Comparison of ENCODE assay signal across 8 cellular contexts in genomic region chr13:42478531-42479156, GRCh38.
DNase-seq lines count a peak whose midpoint lies in the region; ATAC-seq and TF ChIP-seq lines count a peak whose summit lies in the region.

No MANE protein-coding gene starts in this region.

- H4K91ac ChIP-seq in IMR-90 (ENCODE audit: insufficient read depth, low read depth, low read length), result no peak overlapping the region

- no peak overlapping the region for H2BK120ac ChIP-seq in IMR-90 (ENCODE audit: low read depth, low read length)

- H3K4me2 ChIP-seq in IMR-90 (ENCODE audit: low read depth, low read length), result no peak overlapping the region

- H3K27ac Mint-ChIP-seq in natural killer cell treated with Interleukin-12 subunit alpha and Interleukin-12 subunit beta and Interleukin-15 and Interleukin-18, amount 100 ng/mL, for 72 hours, result no peak overlapping the region

- H4K8ac ChIP-seq in IMR-90 (ENCODE audit: low read depth in 2 of 2, low read length in 2 of 2), result no peak overlapping the region

- H3K4me3 ChIP-seq in IMR-90 (ENCODE audit: insufficient read depth, low read depth, low read length), result no peak overlapping the region
- no peak overlapping the region for H3K4me3 ChIP-seq in adipocyte (ENCODE audit: low read length)
- no peak overlapping the region for H3K4me3 ChIP-seq in right lobe of liver

- in situ Hi-C loops in IMR-90 (cut with MboI; ENCODE audit: low sequenced_read_pairs), result no loop called here

- TF ChIP-seq RAD21 in IMR-90 (IDR thresholded peaks at IDR 0.05; ENCODE audit: low read length), result no peak

- peak; percentile 46 for DNase-seq in ELF-1 (ENCODE audit: low read depth, low spot score)
- DNase-seq in IMR-90, result peak; percentile 7
- peak; percentile 27 for DNase-seq in adipocyte (ENCODE audit: low read depth)
- no peak for DNase-seq in right lobe of liver
- no peak for DNase-seq in stimulated activated naive CD4-positive, alpha-beta T cell treated with Interleukin-2 at 50 U/mL for 16 hours (lab: John Stamatoyannopoulos, UW)
- no peak for DNase-seq in natural killer cell treated with Interleukin-12 subunit alpha and Interleukin-12 subunit beta and Interleukin-15 and Interleukin-18, amount 100 ng/mL, for 72 hours (ENCODE audit: low spot score)
- DNase-seq in DMS79 (lab: John Stamatoyannopoulos, UW), result no peak

- no peak overlapping the region for H3K4ac ChIP-seq in IMR-90 (ENCODE audit: low read depth, low read length)

- no peaks in the 10 kb centered on the region for H3K9me3 Mint-ChIP-seq in natural killer cell treated with Interleukin-12 subunit alpha and Interleukin-12 subunit beta and Interleukin-15 and Interleukin-18, amount 100 ng/mL, for 72 hours

- no peak overlapping the region for H2BK5ac ChIP-seq in IMR-90 (ENCODE audit: low read depth, low read length, poor library complexity, severe bottlenecking)

- POLR2A ChIA-PET in IMR-90 (lab: Charles Lee; ENCODE audit: unreplicated experiment), result no interaction called here

- BruUV-seq in IMR-90 (replicated peaks; lab: Mats Ljungman, UMichigan), result no TSS peak

- H2AK9ac ChIP-seq in IMR-90 (replicated peaks; ENCODE audit: low read depth, low read length, poor library complexity), result no peak overlapping the region

- no peak overlapping the region for H3K18ac ChIP-seq in IMR-90 (ENCODE audit: low read depth, low read length)

- peaks cover 2% of the 10 kb centered on the region; the same call in 1 of the 2 replicates for H3K27me3 ChIP-seq in IMR-90 (ENCODE audit: control insufficient read depth, insufficient read depth, low read length)
- H3K27me3 ChIP-seq in adipocyte (replicated peaks; ENCODE audit: control insufficient read depth, insufficient read depth, low read length), result no peaks in the 10 kb centered on the region
- no peaks in the 10 kb centered on the region for H3K27me3 ChIP-seq in right lobe of liver

- H2AFZ ChIP-seq in IMR-90 (replicated peaks; ENCODE audit: low read length, poor library complexity), result no peak overlapping the region

- H3K36me3 ChIP-seq in IMR-90 (ENCODE audit: control insufficient read depth, insufficient read depth, low read length), result no peaks in the 10 kb centered on the region
- H3K36me3 ChIP-seq in adipocyte (ENCODE audit: control insufficient read depth, insufficient read depth, low read length, severe bottlenecking), result no peaks in the 10 kb centered on the region
- no peaks in the 10 kb centered on the region for H3K36me3 ChIP-seq in right lobe of liver

- H3K27ac ChIP-seq in IMR-90 (ENCODE audit: insufficient read depth, low read length) (no peak overlapping the region), right lobe of liver (no peak overlapping the region)

- ATAC-seq in IMR-90 (ENCODE audit: low read depth) (no peak), right lobe of liver (peak; percentile 55 to 77 (median 72)), GM21825 (IDR thresholded peaks at IDR 0.05; ENCODE audit: unreplicated experiment) (no peak)
- ATAC-seq in natural killer cell treated with Interleukin-12 subunit alpha and Interleukin-12 subunit beta and Interleukin-15 and Interleukin-18, amount 100 ng/mL, for 72 hours, result no peak

- H3K9ac ChIP-seq in IMR-90 (ENCODE audit: low read depth, low read length) (no peak overlapping the region), adipocyte (ENCODE audit: low read length) (no peak overlapping the region)

- WGBS in IMR-90 (ENCODE audit: extremely low coverage in 2 of 2, insufficient read length in 1 of 2), 2 experiments, result 88% methylated on average over 1 of the region's 3 CpGs; no CpG with 5 or more reads in 1 of the 2 experiments
- 67% methylated on average over 3 of the region's 3 CpGs for WGBS in right lobe of liver (ENCODE audit: insufficient coverage, low coverage, low lambda C conversion rate, missing lambda C conversion rate)

- no peaks in the 10 kb centered on the region for H3K36me3 Mint-ChIP-seq in natural killer cell treated with Interleukin-12 subunit alpha and Interleukin-12 subunit beta and Interleukin-15 and Interleukin-18, amount 100 ng/mL, for 72 hours

- H3K27me3 Mint-ChIP-seq in natural killer cell treated with Interleukin-12 subunit alpha and Interleukin-12 subunit beta and Interleukin-15 and Interleukin-18, amount 100 ng/mL, for 72 hours, result no peaks in the 10 kb centered on the region

- H3K23ac ChIP-seq in IMR-90 (ENCODE audit: low read depth, low read length), result no peak overlapping the region

- H3K4me3 Mint-ChIP-seq in natural killer cell treated with Interleukin-12 subunit alpha and Interleukin-12 subunit beta and Interleukin-15 and Interleukin-18, amount 100 ng/mL, for 72 hours, result no peak overlapping the region

- intact Hi-C loops in IMR-90 (cut with micrococcal nuclease), result no loop called here
- intact Hi-C loops in right lobe of liver (cut with DNase I), result no loop called here

- CTCF ChIA-PET in IMR-90 (lab: Yijun Ruan, JAX), result interaction anchor here (1.4 kb wide), 1 partner anchor 15 kb away, joined by 3 read pairs; no protein-coding TSS in a partner anchor

- H4K5ac ChIP-seq in IMR-90 (ENCODE audit: low read depth, low read length), result no peak overlapping the region

- H3K79me1 ChIP-seq in IMR-90 (ENCODE audit: low read depth in 1 of 2, low read length in 2 of 2), result no peaks in the 10 kb centered on the region

- H3K14ac ChIP-seq in IMR-90 (replicated peaks; ENCODE audit: low read depth, low read length), result no peak overlapping the region

- H3K9me3 ChIP-seq in IMR-90 (ENCODE audit: control insufficient read depth, insufficient read depth, low read length), result no peaks in the 10 kb centered on the region
- no peaks in the 10 kb centered on the region for H3K9me3 ChIP-seq in adipocyte (ENCODE audit: control insufficient read depth, low read length)
- no peaks in the 10 kb centered on the region for H3K9me3 ChIP-seq in right lobe of liver

- no peaks in the 10 kb centered on the region for H3K4me1 Mint-ChIP-seq in natural killer cell treated with Interleukin-12 subunit alpha and Interleukin-12 subunit beta and Interleukin-15 and Interleukin-18, amount 100 ng/mL, for 72 hours (ENCODE audit: low read depth in 2 of 2)

- H2BK20ac ChIP-seq in IMR-90 (ENCODE audit: low read depth, low read length), result no peak overlapping the region

- H2BK15ac ChIP-seq in IMR-90 (ENCODE audit: low read depth, low read length), result no peak overlapping the region

- H3K4me1 ChIP-seq in IMR-90 (ENCODE audit: control insufficient read depth, insufficient read depth, low read length) (peaks cover 3% of the 10 kb centered on the region; the same call in 1 of the 2 replicates), adipocyte (ENCODE audit: control insufficient read depth, insufficient read depth, low read length) (no peaks in the 10 kb centered on the region), right lobe of liver (no peaks in the 10 kb centered on the region)

- no peak overlapping the region for H2AK5ac ChIP-seq in IMR-90 (ENCODE audit: low read depth, low read length)

- H3K9me1 ChIP-seq in IMR-90 (ENCODE audit: insufficient read depth, low read length), result no peaks in the 10 kb centered on the region

- no peaks in the 10 kb centered on the region for H4K20me1 ChIP-seq in IMR-90 (ENCODE audit: insufficient read depth, low read length)

- TF ChIP-seq POLR2A in IMR-90 (IDR thresholded peaks at IDR 0.05; ENCODE audit: low read depth, low read length) (no peak), right lobe of liver (IDR thresholded peaks at IDR 0.05) (no peak)

- TF ChIP-seq CTCF in IMR-90 (conservative IDR thresholded peaks at IDR 0.05; ENCODE audit: low read depth, low read length), result 0 out of 2 replicates have a peak, but pooled peaks have one; percentile 12
- peak; percentile 23 to 44 (median 40) for TF ChIP-seq CTCF in right lobe of liver (IDR thresholded peaks at IDR 0.05)

- dilution Hi-C loops in IMR-90 (cut with HindIII; ENCODE audit: low sequenced_read_pairs, unreplicated experiment), result no loop called here

- no peak overlapping the region for H3K56ac ChIP-seq in IMR-90 (ENCODE audit: extremely low read depth, insufficient read depth, low read length)

TF ChIP-seq in IMR-90, 13 proteins besides CTCF, POLR2A, EP300 and RAD21:
- no peak for TF ChIP-seq RCOR1 (IDR thresholded peaks at IDR 0.05; ENCODE audit: insufficient replicate concordance, low read length)
- TF ChIP-seq MAZ (IDR thresholded peaks at IDR 0.05; ENCODE audit: borderline replicate concordance, low read depth, low read length), result no peak
- no peak for TF ChIP-seq USF2 (IDR thresholded peaks at IDR 0.05; ENCODE audit: low read depth, low read length)
- no peak for TF ChIP-seq RFX5 (IDR thresholded peaks at IDR 0.05; ENCODE audit: low read depth, low read length)
- no peak for TF ChIP-seq SMC3 (IDR thresholded peaks at IDR 0.05; ENCODE audit: low read depth, low read length)
- no peak for TF ChIP-seq MXI1 (IDR thresholded peaks at IDR 0.05; ENCODE audit: borderline replicate concordance, low read depth, low read length)
- no peak for TF ChIP-seq BHLHE40 (IDR thresholded peaks at IDR 0.05; ENCODE audit: low read depth, low read length)
- no peak for TF ChIP-seq CHD1 (IDR thresholded peaks at IDR 0.05; ENCODE audit: low read depth, low read length)
- TF ChIP-seq CEBPB (IDR thresholded peaks at IDR 0.05; ENCODE audit: low read depth, low read length), result no peak
- no peak for TF ChIP-seq NFE2L2 (IDR thresholded peaks at IDR 0.05; ENCODE audit: low read depth, low read length)
- no peak for TF ChIP-seq ELK1 (IDR thresholded peaks at IDR 0.05; ENCODE audit: borderline replicate concordance, low read depth, low read length)
- no peak for TF ChIP-seq MAFK (IDR thresholded peaks at IDR 0.05; ENCODE audit: low read depth, low read length)
- no peak for TF ChIP-seq FOS (IDR thresholded peaks at IDR 0.05; ENCODE audit: low read depth, low read length)
TF ChIP-seq in IMR-90: peak in this region for 0.

Comparison
In these comparisons a context has a peak if more than half of its experiments do, and no peak if none do; other contexts are left out.
1. DNase-seq: peak in ELF-1 (single experiment), IMR-90 (single experiment) and adipocyte (single experiment); none in right lobe of liver (0 of 3), stimulated activated naive CD4-positive, alpha-beta T cell treated with Interleukin-2 at 50 U/mL for 16 hours (single experiment), natural killer cell treated with Interleukin-12 subunit alpha and Interleukin-12 subunit beta and Interleukin-15 and Interleukin-18, amount 100 ng/mL, for 72 hours (single experiment) and DMS79 (single experiment).
2. ATAC-seq: peak in right lobe of liver (4 of 4); none in IMR-90 (single experiment), natural killer cell treated with Interleukin-12 subunit alpha and Interleukin-12 subunit beta and Interleukin-15 and Interleukin-18, amount 100 ng/mL, for 72 hours (0 of 2) and GM21825 (single experiment).